In the genomic region with DNA sequence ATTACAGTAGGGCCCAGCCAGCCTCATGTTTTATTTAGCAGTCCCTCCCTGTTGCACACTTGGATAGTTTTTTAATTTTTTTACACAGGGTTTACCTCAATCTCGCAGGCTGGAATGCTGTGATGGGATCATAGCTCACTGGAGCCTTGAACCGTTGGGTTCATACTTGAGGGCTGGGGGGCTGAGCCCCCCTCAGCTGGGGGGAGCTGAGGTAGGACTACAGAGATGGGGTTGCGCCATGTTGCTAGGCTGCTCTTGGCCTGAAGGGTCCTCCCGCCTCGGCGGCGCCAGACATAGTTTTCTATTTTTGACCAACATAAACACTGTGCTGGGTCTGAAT, we compare ENCODE assay signal across 8 cellular contexts.
DNase-seq lines count a peak whose midpoint lies in the region; ATAC-seq, FAIRE-seq and TF ChIP-seq lines count a peak whose summit lies in the region.
"Not testable (repeated sequence)": the region's sequence is repeated elsewhere in the genome, so short reads cannot be mapped to it uniquely, and the experiment has no call there.

No MANE protein-coding gene starts in this region.

- BruUV-seq in Calu3 (replicated peaks; lab: Mats Ljungman, UMichigan) = TSS peak; percentile 83
- TSS peak; percentile 92 for BruUV-seq in GM12878 (replicated peaks; lab: Mats Ljungman, UMichigan)

- peak; percentile 8 for ATAC-seq in GM21367 (IDR thresholded peaks at IDR 0.05; ENCODE audit: unreplicated experiment)
- peak; percentile 6 for ATAC-seq in HG03103 (IDR thresholded peaks at IDR 0.05; ENCODE audit: low read depth, unreplicated experiment)
- peak; percentile 22 for ATAC-seq in RWPE2 (ENCODE audit: low read depth)
- ATAC-seq in GM12878 = peak; percentile 59

- POLR2A ChIA-PET in GM12878 (lab: Charles Lee) = interaction anchor here (0.7 kb wide), 1 partner anchor 80 kb away, joined by 3 read pairs; no protein-coding TSS in a partner anchor

- SMC1A ChIA-PET in GM12878 (lab: Charles Lee; ENCODE audit: uncharacterized antibody, unreplicated experiment) = not testable (repeated sequence)

- TF ChIP-seq POLR2A in GM12878 (IDR thresholded peaks at IDR 0.05; ENCODE audit: low read depth, low read length) = not testable (repeated sequence)

- H3K9me3 Mint-ChIP-seq in Calu3 (ENCODE audit: low read depth, unreplicated experiment); glutamatergic neuron (ENCODE audit: unreplicated experiment): not testable (repeated sequence)

- H3K79me2 ChIP-seq in GM12878 (ENCODE audit: control insufficient read depth, insufficient read depth, low read length) = not testable (repeated sequence)

- WGBS in GM12878 (ENCODE audit: insufficient coverage, insufficient replicate concordance, low lambda C conversion rate, missing lambda C conversion rate) = 13% methylated on average over 7 of the region's 7 CpGs

- intact Hi-C loops in Calu3 (cut with micrococcal nuclease; ENCODE audit: unreplicated experiment) = not testable (repeated sequence)
- intact Hi-C loops in GM12878 (cut with micrococcal nuclease; ENCODE audit: unreplicated experiment) = loop anchor here (5.0 kb wide), 1 partner anchor 152 kb away; a partner anchor contains a TSS

- not testable (repeated sequence) for H3K9me3 ChIP-seq in RWPE2 (ENCODE audit: severe bottlenecking); GM12878 (replicated peaks; ENCODE audit: control insufficient read depth, insufficient read depth, low read length); muscle layer of duodenum (ENCODE audit: control insufficient read depth in 1 of 2, low read length in 2 of 2); subcutaneous abdominal adipose tissue (ENCODE audit: control insufficient read depth in 5 of 5, low read length in 5 of 5)

- CTCF ChIA-PET in Calu3 (lab: Charles Lee); GM12878 (lab: Yijun Ruan, JAX): not testable (repeated sequence)

- TF ChIP-seq EP300 in GM12878 (IDR thresholded peaks at IDR 0.05; ENCODE audit: borderline replicate concordance in 1 of 2, control insufficient read depth in 1 of 2, low read depth in 2 of 2, low read length in 2 of 2) = not testable (repeated sequence)

- H3K27ac ChIP-seq in RWPE2 (ENCODE audit: poor library complexity, severe bottlenecking) (peak overlapping the region; percentile 51), GM12878 (ENCODE audit: control insufficient read depth, insufficient read depth) (peak overlapping the region; percentile 86), muscle layer of duodenum (ENCODE audit: low read length) (peak overlapping the region; percentile 77), subcutaneous abdominal adipose tissue (ENCODE audit: low read depth, low read length) (peak overlapping the region; percentile 88)

- not testable (repeated sequence) for H4K20me1 ChIP-seq in GM12878 (ENCODE audit: control insufficient read depth, insufficient read depth)

- not testable (repeated sequence) for DNase-seq in Calu3; RWPE2 (ENCODE audit: low spot score); GM12878 (ENCODE audit: low read depth, low spot score); glutamatergic neuron

- in situ Hi-C loops in GM12878 (cut with MboI) = not testable (repeated sequence)

- H3K4me3 ChIP-seq in RWPE2 (ENCODE audit: severe bottlenecking) = peak overlapping the region; percentile 53
- peak overlapping the region; percentile 67 for H3K4me3 ChIP-seq in GM12878
- H3K4me3 ChIP-seq in muscle layer of duodenum (ENCODE audit: low read depth in 1 of 2, low read length in 2 of 2) = peak overlapping the region; percentile 44 to 70
- H3K4me3 ChIP-seq in subcutaneous abdominal adipose tissue (ENCODE audit: low read depth in 1 of 5, low read length in 5 of 5) = peak overlapping the region; percentile 62 to 77 (median 69)

- TF ChIP-seq CTCF in Calu3 (IDR thresholded peaks at IDR 0.05; ENCODE audit: unreplicated experiment); RWPE2 (IDR thresholded peaks at IDR 0.05; ENCODE audit: poor library complexity, severe bottlenecking); GM12878 (IDR thresholded peaks at IDR 0.05 in 2 of 3, conservative IDR thresholded peaks at IDR 0.05 in 1 of 3; ENCODE audit: control insufficient read depth in 2 of 3, extremely low read depth in 1 of 3, insufficient read depth in 1 of 3, low read depth in 3 of 3, low read length in 3 of 3); glutamatergic neuron (IDR thresholded peaks at IDR 0.05; ENCODE audit: partially characterized antibody, unreplicated experiment): not testable (repeated sequence)

- H3K27ac Mint-ChIP-seq in Calu3 (ENCODE audit: unreplicated experiment) (peak overlapping the region; percentile 98), glutamatergic neuron (ENCODE audit: unreplicated experiment) (peak overlapping the region; percentile 91)

- not testable (repeated sequence) for H3K36me3 ChIP-seq in RWPE2 (ENCODE audit: low read depth); GM12878 (ENCODE audit: control insufficient read depth in 2 of 2, insufficient read depth in 2 of 2, low read length in 1 of 2); muscle layer of duodenum (ENCODE audit: control insufficient read depth in 1 of 2, insufficient read depth in 2 of 2, low read length in 2 of 2); subcutaneous abdominal adipose tissue (ENCODE audit: control insufficient read depth in 5 of 5, insufficient read depth in 5 of 5, low read length in 5 of 5)

- not testable (repeated sequence) for H3K27me3 ChIP-seq in RWPE2 (ENCODE audit: insufficient read depth, poor library complexity, severe bottlenecking); GM12878 (replicated peaks in 1 of 2; ENCODE audit: control insufficient read depth in 2 of 2, insufficient read depth in 2 of 2, low read length in 1 of 2); muscle layer of duodenum (ENCODE audit: low read depth, low read length); subcutaneous abdominal adipose tissue (ENCODE audit: control insufficient read depth in 5 of 5, insufficient read depth in 4 of 5, low read length in 5 of 5)

- not testable (repeated sequence) for H3K27me3 Mint-ChIP-seq in Calu3 (ENCODE audit: unreplicated experiment); glutamatergic neuron (ENCODE audit: unreplicated experiment)

- not testable (repeated sequence) for FAIRE-seq in GM12878 (lab: Jason Lieb, UNC)

- TF ChIP-seq RAD21 in GM12878 (IDR thresholded peaks at IDR 0.05; ENCODE audit: insufficient read depth, low read depth, low read length) = not testable (repeated sequence)

- H3K9ac ChIP-seq in GM12878 (ENCODE audit: control insufficient read depth, insufficient read depth, low read length) = peak overlapping the region; percentile 78
- H3K9ac ChIP-seq in subcutaneous abdominal adipose tissue (ENCODE audit: low read length in 5 of 5) = peak overlapping the region; percentile 30 to 91 (median 76)

- not testable (repeated sequence) for H3K4me1 Mint-ChIP-seq in Calu3 (ENCODE audit: low read depth, unreplicated experiment); glutamatergic neuron (ENCODE audit: low read depth, unreplicated experiment)

- peaks cover 20% of the 10 kb centered on the region for H3K36me3 Mint-ChIP-seq in Calu3 (ENCODE audit: insufficient read depth, unreplicated experiment)
- H3K36me3 Mint-ChIP-seq in glutamatergic neuron (ENCODE audit: unreplicated experiment) = not testable (repeated sequence)

- H3K4me1 ChIP-seq in RWPE2 (ENCODE audit: insufficient read depth, poor library complexity, severe bottlenecking); GM12878 (ENCODE audit: control insufficient read depth, insufficient read depth, low read length); muscle layer of duodenum (ENCODE audit: control insufficient read depth in 1 of 2, insufficient read depth in 2 of 2, low read length in 2 of 2); subcutaneous abdominal adipose tissue (ENCODE audit: control insufficient read depth in 5 of 5, insufficient read depth in 5 of 5, low read length in 5 of 5): not testable (repeated sequence)

- H2AFZ ChIP-seq in GM12878 (ENCODE audit: control insufficient read depth, low read depth, low read length) = peak overlapping the region; percentile 65

- RAD21 ChIA-PET in GM12878 (lab: Charles Lee; ENCODE audit: unreplicated experiment) = interaction anchor here (0.8 to 1.3 kb wide), 2 partner anchors 154 to 239 kb away, joined by 3 to 4 read pairs; a partner anchor contains a TSS

- not testable (repeated sequence) for H3K4me2 ChIP-seq in GM12878 (ENCODE audit: control insufficient read depth, insufficient read depth)

- peak overlapping the region; percentile 82 for H3K4me3 Mint-ChIP-seq in Calu3 (ENCODE audit: low read depth, unreplicated experiment)
- peak overlapping the region; percentile 87 for H3K4me3 Mint-ChIP-seq in glutamatergic neuron (ENCODE audit: unreplicated experiment)

Comparison
In these comparisons a context has a peak if more than half of its experiments do, and no peak if none do; other contexts are left out.
1. ATAC-seq: peak in every context shown above with its lines; median percentile 59 in GM12878; 22 in RWPE2; 8 in GM21367; 6 in HG03103.